ENCODE assay signal across 8 cellular contexts in the genomic region with DNA sequence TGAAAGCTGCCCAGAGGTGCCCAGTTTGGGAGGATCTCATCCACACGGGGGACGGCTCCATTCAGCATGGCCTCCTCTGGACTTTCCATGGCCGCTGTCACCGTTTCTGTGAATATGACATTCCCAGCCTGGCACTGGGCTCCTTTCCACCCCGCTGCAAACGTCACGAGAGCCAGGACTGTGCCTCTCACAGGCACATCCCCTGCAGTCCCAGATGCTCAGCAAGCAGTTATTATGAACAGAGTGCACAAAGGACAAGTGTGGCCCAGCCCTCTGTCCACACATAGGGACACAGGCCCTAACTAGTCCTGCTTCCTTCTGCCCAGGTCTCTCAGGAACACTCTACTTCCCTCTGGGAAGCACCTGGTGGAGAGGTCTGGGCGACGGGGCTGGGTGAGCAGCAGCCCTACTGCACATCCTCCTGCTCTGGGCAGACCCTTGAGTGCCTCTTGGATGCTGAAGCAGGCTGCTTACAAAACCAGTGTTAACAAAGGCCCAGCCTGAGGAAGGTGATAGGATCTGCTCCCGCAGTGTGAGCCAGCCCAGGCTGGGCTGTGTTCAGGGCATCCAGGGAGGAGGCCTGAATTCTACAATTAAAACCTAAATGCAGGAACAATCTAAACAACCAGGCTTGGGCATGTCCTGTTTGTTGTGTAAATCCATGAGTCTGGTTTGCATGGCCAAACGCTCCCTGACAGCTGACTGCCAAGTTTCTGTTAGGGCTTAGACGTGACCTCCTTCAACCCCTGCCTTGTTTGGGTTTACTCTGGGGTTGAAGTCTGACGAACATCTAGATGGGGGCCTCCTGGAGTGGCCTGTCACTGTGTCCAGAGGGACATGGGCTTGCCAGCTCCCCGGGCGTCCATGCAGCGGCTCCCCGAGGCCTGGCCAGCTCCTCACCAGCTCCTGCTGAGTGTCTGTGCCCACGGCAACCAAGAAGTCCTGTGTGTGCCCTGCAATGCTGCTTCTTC.
DNase-seq lines count a peak whose midpoint lies in the region; ATAC-seq and TF ChIP-seq lines count a peak whose summit lies in the region.

No MANE protein-coding gene starts in this region.

- no peaks in the 10 kb centered on the region for H3K36me3 ChIP-seq in BLaER1
- H3K36me3 ChIP-seq in esophagus muscularis mucosa, result no peaks in the 10 kb centered on the region
- no peaks in the 10 kb centered on the region for H3K36me3 ChIP-seq in neural progenitor cell

- H4K20me1 ChIP-seq in BLaER1 (no peaks in the 10 kb centered on the region), neural progenitor cell (ENCODE audit: low read depth) (no peaks in the 10 kb centered on the region)

- no peaks in the 10 kb centered on the region for H3F3A ChIP-seq in neural progenitor cell (ENCODE audit: low read depth)

- peak overlapping the region; percentile 76 for H3K27ac ChIP-seq in BLaER1
- H3K27ac ChIP-seq in esophagus muscularis mucosa (replicated peaks in 1 of 4), result peak overlapping the region; percentile 68 to 74 (median 70)
- no peak overlapping the region for H3K27ac ChIP-seq in neural progenitor cell

- peak overlapping the region; percentile 83 for H3K4me2 ChIP-seq in BLaER1
- H3K4me2 ChIP-seq in neural progenitor cell, result no peak overlapping the region

- H3K36me3 Mint-ChIP-seq in neural progenitor cell, result no peaks in the 10 kb centered on the region

- H3K9ac ChIP-seq in BLaER1 (peak overlapping the region; percentile 57), neural progenitor cell (no peak overlapping the region)

- DNase-seq in NCI-H187 (lab: John Stamatoyannopoulos, UW), result peak; percentile 25 to 57
- peak; percentile 91 for DNase-seq in esophagus muscularis mucosa (ENCODE audit: extremely low spot score)
- peak; percentile 38 for DNase-seq in neural progenitor cell (ENCODE audit: low spot score)
- DNase-seq in COLO829 (ENCODE audit: low spot score), result no peak

- intact Hi-C loops in esophagus muscularis mucosa (cut with DNase I), result no loop called here

- H3K27me3 Mint-ChIP-seq in neural progenitor cell (ENCODE audit: insufficient read depth, low read depth), result peaks cover 2% of the 10 kb centered on the region

- H3K9me3 ChIP-seq in BLaER1, result no peaks in the 10 kb centered on the region
- no peaks in the 10 kb centered on the region for H3K9me3 ChIP-seq in esophagus muscularis mucosa
- no peaks in the 10 kb centered on the region for H3K9me3 ChIP-seq in neural progenitor cell (ENCODE audit: low read depth)

- H2AFZ ChIP-seq in neural progenitor cell (replicated peaks), result no peak overlapping the region

- H3K4me3 Mint-ChIP-seq in neural progenitor cell, result peak overlapping the region; percentile 55

- H3K4me1 ChIP-seq in BLaER1, result peaks cover 96% of the 10 kb centered on the region
- peaks cover 62 to 81% (median 72%) of the 10 kb centered on the region in 4 donors for H3K4me1 ChIP-seq in esophagus muscularis mucosa
- H3K4me1 ChIP-seq in neural progenitor cell, result no peaks in the 10 kb centered on the region

- peak overlapping the region; percentile 87 for H3K27ac Mint-ChIP-seq in neural progenitor cell

- H3K27me3 ChIP-seq in BLaER1, result no peaks in the 10 kb centered on the region
- H3K27me3 ChIP-seq in esophagus muscularis mucosa, result no peaks in the 10 kb centered on the region
- H3K27me3 ChIP-seq in neural progenitor cell, result no peaks in the 10 kb centered on the region

- WGBS in esophagus muscularis mucosa, result 48% methylated on average over 14 of the region's 18 CpGs

- H3K4me3 ChIP-seq in BLaER1 (no peak overlapping the region), esophagus muscularis mucosa (no peak overlapping the region), neural progenitor cell (no peak overlapping the region)

- H3K4me1 Mint-ChIP-seq in neural progenitor cell, result peaks cover 17% of the 10 kb centered on the region

- TF ChIP-seq EP300 in esophagus muscularis mucosa (IDR thresholded peaks at IDR 0.05), result no peak

- no peak for TF ChIP-seq POLR2A in esophagus muscularis mucosa (IDR thresholded peaks at IDR 0.05; ENCODE audit: low read depth)

- TF ChIP-seq CTCF in esophagus muscularis mucosa (IDR thresholded peaks at IDR 0.05) (no peak), neural progenitor cell (IDR thresholded peaks at IDR 0.05) (no peak)

- H3K9me3 Mint-ChIP-seq in neural progenitor cell, result no peaks in the 10 kb centered on the region

- no peaks in the 10 kb centered on the region for H3K79me2 ChIP-seq in neural progenitor cell (ENCODE audit: low read depth)

- no peak for ATAC-seq in HG02852 (IDR thresholded peaks at IDR 0.05; ENCODE audit: unreplicated experiment)
- no peak for ATAC-seq in GM21360 (IDR thresholded peaks at IDR 0.05; ENCODE audit: unreplicated experiment)
- no peak for ATAC-seq in HG02571 (IDR thresholded peaks at IDR 0.05; ENCODE audit: unreplicated experiment)
